In genomic region chr16:590165-590874, GRCh38 we compare ENCODE assay signal across 8 cellular contexts. TPM values are rescaled to one million over a fixed set of nuclear protein-coding genes. Genes with fewer than 3 reads are reported as not detected.
DNase-seq lines count a peak whose midpoint lies in the region; ATAC-seq and TF ChIP-seq lines count a peak whose summit lies in the region.

No MANE protein-coding gene starts in this region.

- peaks cover 5 to 27% (median 17%) of the 10 kb centered on the region in 3 donors for H3K4me1 Mint-ChIP-seq in IgD-negative memory B cell

- H3K9me3 Mint-ChIP-seq in IgD-negative memory B cell = no peaks in the 10 kb centered on the region

- H3K4me3 Mint-ChIP-seq in IgD-negative memory B cell = peak overlapping the region; percentile 84 to 94 (median 89)

- no peaks in the 10 kb centered on the region for H3K9me3 ChIP-seq in mononuclear cell (ENCODE audit: low read depth, low read length)

- no peak for ATAC-seq in HG02870 (IDR thresholded peaks at IDR 0.05; ENCODE audit: unreplicated experiment)

- no peak for TF ChIP-seq CTCF in cardiac fibroblast (IDR thresholded peaks at IDR 0.05; ENCODE audit: low read depth, low read length)

- H3K27me3 Mint-ChIP-seq in IgD-negative memory B cell = no peaks in the 10 kb centered on the region

- peaks cover 65% of the 10 kb centered on the region for H3K4me1 ChIP-seq in mononuclear cell (ENCODE audit: insufficient read depth, low read length)

- H3K27ac Mint-ChIP-seq in IgD-negative memory B cell = peak overlapping the region; percentile 56 to 97 (median 81)

- DNase-seq in cardiac fibroblast (ENCODE audit: low read depth in 2 of 2) = peak; percentile 47 to 58
- DNase-seq in NCI-H128 (lab: John Stamatoyannopoulos, UW; ENCODE audit: unreplicated experiment) = no peak
- no peak for DNase-seq in mucosa of gallbladder (ENCODE audit: low spot score)
- no peak for DNase-seq in SKM-1 treated with dmso at 0.1 percent for 144 hours (lab: John Stamatoyannopoulos, UW; ENCODE audit: unreplicated experiment)

- no peaks in the 10 kb centered on the region for H3K36me3 Mint-ChIP-seq in IgD-negative memory B cell

- H3K27me3 ChIP-seq in mononuclear cell (ENCODE audit: insufficient read depth, low read length) = no peaks in the 10 kb centered on the region

- H3K4me3 ChIP-seq in GM08714 (ENCODE audit: low read length) (peak overlapping the region; percentile 77), cardiac fibroblast (replicated peaks in 1 of 2; ENCODE audit: low read depth in 2 of 2, low read length in 2 of 2) (peak overlapping the region; percentile 83 to 88), mononuclear cell (ENCODE audit: low read length) (peak overlapping the region; percentile 58)

RNA-seq across cellular contexts. Expression of gene RAB40C, which starts 0.5 kb away (rescaled TPM):
- 14.7 TPM for polyA plus RNA-seq in IgD-negative memory B cell
- total RNA-seq in mononuclear cell (6.6 TPM), mucosa of gallbladder (33.1 TPM)

RNA-seq across cellular contexts. Expression of gene PIGQ, which starts 20.6 kb away (rescaled TPM):
- polyA plus RNA-seq in IgD-negative memory B cell = 18.9 TPM
- total RNA-seq in mononuclear cell (8.5 TPM), mucosa of gallbladder (117 TPM)

RNA-seq across cellular contexts. Expression of gene NHLRC4, which starts 23.5 kb away (rescaled TPM):
- 4.5 TPM for polyA plus RNA-seq in IgD-negative memory B cell
- 1.2 TPM for total RNA-seq in mononuclear cell
- total RNA-seq in mucosa of gallbladder = 1.2 TPM

RNA-seq across cellular contexts. Expression of gene PRR35, which starts 30.1 kb away (rescaled TPM):
- not detected for polyA plus RNA-seq in IgD-negative memory B cell
- total RNA-seq in mononuclear cell (0.10 TPM), mucosa of gallbladder (not detected)

RNA-seq across cellular contexts. Expression of gene WFIKKN1, which starts 40.5 kb away (rescaled TPM):
- not detected for polyA plus RNA-seq in IgD-negative memory B cell
- total RNA-seq in mononuclear cell (0.31 TPM), mucosa of gallbladder (1.7 TPM)

Comparison
In these comparisons a context has a peak if more than half of its experiments do, and no peak if none do; other contexts are left out.
1. DNase-seq: peak in cardiac fibroblast (2 of 2); none in NCI-H128 (single experiment), mucosa of gallbladder (single experiment) and SKM-1 treated with dmso at 0.1 percent for 144 hours (single experiment).
2. RNA of gene PIGQ, which starts 20.6 kb away (total RNA-seq): 117 TPM in mucosa of gallbladder (single experiment); 8.5 TPM in mononuclear cell (single experiment); every median in the first group is over 10 times any median in the second.
3. Peak in every context shown above with its lines, with median percentiles within 50 percentile points of each other: H3K4me3 ChIP-seq.